Comparison of ENCODE assay signal across 30 cellular contexts in the genomic region with DNA sequence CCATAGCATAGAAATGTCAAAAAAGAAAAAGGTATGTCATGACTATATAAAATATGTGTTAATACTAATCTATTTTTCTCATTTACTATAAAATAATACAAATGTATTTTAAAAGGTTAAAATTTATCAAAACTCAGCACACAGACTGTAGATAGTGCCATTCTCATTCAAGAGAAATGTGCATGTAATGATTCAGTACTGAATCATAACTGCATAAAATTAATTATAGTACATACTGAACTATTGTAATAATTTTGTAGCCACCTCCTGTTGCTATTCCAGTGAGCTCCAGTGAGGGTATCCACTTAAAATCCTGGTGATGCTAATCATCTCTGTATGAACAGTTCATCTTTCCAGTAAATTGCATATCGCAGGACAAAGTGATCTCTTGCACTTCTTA.
"Had no signal": no experiment of that assay in that cellular context is flagged by ENCODE, and none has a peak within 500 bp of the region (broad histone marks: within the 10 kb centered on the region; RNA-seq: fewer than 3 reads in every experiment).

No MANE protein-coding gene starts in this region.

- H3K4me3 ChIP-seq: adrenal gland, body of pancreas, Peyer's patch had no signal

- H3K27ac ChIP-seq: adrenal gland, body of pancreas, Peyer's patch, RWPE1, VCaP had no signal

- H3K9me3 ChIP-seq: adrenal gland, body of pancreas, Peyer's patch had no signal

- H3K4me1 ChIP-seq: adrenal gland, body of pancreas, Peyer's patch had no signal

- DNase-seq: activated B cell treated with CpG ODN at 0.5 μM for 24 hours; activated CD4-positive, alpha-beta memory T cell treated with anti-CD3 and anti-CD28 coated beads for 36 hours; activated CD4-positive, alpha-beta T cell treated with anti-CD3 and anti-CD28 coated beads for 4 hours; activated CD4-positive, alpha-beta T cell treated with anti-CD3 and anti-CD28 coated beads, Interleukin-2, amount 50 U/mL, for 1 hour; activated CD4-positive, CD25-positive, alpha-beta regulatory T cell treated with anti-CD3 and anti-CD28 coated beads, Interleukin-2, amount 50 U/mL, for 72 hours; activated CD8-positive, alpha-beta memory T cell treated with anti-CD3 and anti-CD28 coated beads, Interleukin-2, amount 50 U/mL, for 4 hours; activated gamma-delta T cell treated with Interleukin-2 at 50 U/mL for 16 hours; activated naive CD4-positive, alpha-beta T cell treated with anti-CD3 and anti-CD28 coated beads for 36 hours; activated T-cell treated with anti-CD3 and anti-CD28 coated beads for 4 hours; activated T-cell treated with anti-CD3 and anti-CD28 coated beads, Interleukin-2, amount 50 U/mL, for 4 hours; adrenal gland; body of pancreas; central memory CD4-positive, alpha-beta T cell; NCI-H1105; NCI-H1417 treated with DMSO at 0.1 percent for 48 hours; NCI-H187 treated with DMSO at 0.1 percent for 48 hours; NCI-H2081; NCI-H446 treated with DMSO at 0.1 percent for 48 hours; NCI-H524; NCI-H69; NCI-H82; Peyer's patch; Right ventricle myocardium superior; SW 1271; T-helper 1 cell; T-helper 2 cell; T-helper 9 cell had no signal

- H3K36me3 ChIP-seq: adrenal gland, Peyer's patch had no signal

- H3K27me3 ChIP-seq: adrenal gland, body of pancreas, Peyer's patch had no signal

- ATAC-seq: activated naive CD4-positive, alpha-beta T cell treated with anti-CD3 and anti-CD28 coated beads, Interleukin-2, amount 50 U/mL, for 72 hours; activated T-cell treated with anti-CD3 and anti-CD28 coated beads, Interleukin-2, amount 50 U/mL, for 4 hours; body of pancreas had no signal
